ENCODE assay signal across 1 cellular context in genomic region chr9:14258156-14258555, GRCh38.
TF ChIP-seq lines count a peak whose summit lies in the region.

No MANE protein-coding gene starts in this region.

TF ChIP-seq in endothelial cell of umbilical vein, 7 proteins besides CTCF, POLR2A, EP300 and RAD21:
- TF ChIP-seq EZH2 (IDR thresholded peaks at IDR 0.05; ENCODE audit: borderline replicate concordance, low read depth, low read length, severe bottlenecking) (no peak), GATA2 (IDR thresholded peaks at IDR 0.05; ENCODE audit: insufficient read depth, insufficient read length, low read depth, low read length) (no peak), MAX (IDR thresholded peaks at IDR 0.05; ENCODE audit: insufficient read depth, insufficient read length) (no peak), FOS (IDR thresholded peaks at IDR 0.05; ENCODE audit: borderline replicate concordance, insufficient read depth, low read length) (no peak), POLR2AphosphoS5 (IDR thresholded peaks at IDR 0.05; ENCODE audit: insufficient read depth, low read depth, low read length) (no peak), JUN (IDR thresholded peaks at IDR 0.05; ENCODE audit: borderline replicate concordance, insufficient read depth, insufficient read length, low read depth) (no peak), MYC (IDR thresholded peaks at IDR 0.05; ENCODE audit: low read depth, low read length) (no peak)
